Comparison of ENCODE assay signal across 18 cellular contexts in genomic region chr5:62064993-62065392, GRCh38.
"Had no signal": no experiment of that assay in that cellular context is flagged by ENCODE, and none has a peak within 500 bp of the region (broad histone marks: within the 10 kb centered on the region; RNA-seq: fewer than 3 reads in every experiment).

No MANE protein-coding gene starts in this region.

- H3K4me1 ChIP-seq: right atrium auricular region had no signal

- DNase-seq: activated CD4-positive, alpha-beta memory T cell treated with anti-CD3 and anti-CD28 coated beads for 36 hours; activated CD8-positive, alpha-beta memory T cell treated with anti-CD3 and anti-CD28 coated beads, Interleukin-2, amount 10 ng/mL, durations not matched to agents 7 days and 5 days; activated naive CD4-positive, alpha-beta T cell treated with anti-CD3 and anti-CD28 coated beads, Interleukin-2, amount 50 U/mL, for 16 hours; activated T-cell treated with anti-CD3 and anti-CD28 coated beads, Interleukin-2, amount 50 U/mL, for 1 hour; caudate nucleus; cortex of kidney; effector CD8-positive, alpha-beta T cell; foreskin melanocyte; head of caudate nucleus; immature natural killer cell; nephron progenitor cell; occipital lobe; stimulated activated naive CD8-positive, alpha-beta T cell treated with anti-CD3 and anti-CD28 coated beads, Interleukin-15, Interleukin-2, amounts not matched to agents 100 U/mL and 50 U/mL, for 24 hours; T-helper 9 cell; trophoblast cell had no signal

- ATAC-seq: activated CD8-positive, alpha-beta memory T cell treated with anti-CD3 and anti-CD28 coated beads, Interleukin-2, amount 10 ng/mL, durations not matched to agents 7 days and 5 days; stimulated activated naive CD8-positive, alpha-beta T cell treated with anti-CD3 and anti-CD28 coated beads, Interleukin-15, Interleukin-2, amounts not matched to agents 100 U/mL and 50 U/mL, for 24 hours had no signal

- H3K9me3 ChIP-seq: right atrium auricular region, suprapubic skin had no signal

- H3K4me3 ChIP-seq: right atrium auricular region, suprapubic skin had no signal

- H3K27ac ChIP-seq: right atrium auricular region, suprapubic skin, VCaP had no signal

- H3K36me3 ChIP-seq: right atrium auricular region, suprapubic skin had no signal

- H3K27me3 ChIP-seq: right atrium auricular region, suprapubic skin had no signal
